Comparison of ENCODE assay signal across 8 cellular contexts in genomic region chr3:120416868-120417267, GRCh38. TPM values are rescaled to one million over a fixed set of nuclear protein-coding genes. Genes with fewer than 3 reads are reported as not detected.
DNase-seq lines count a peak whose midpoint lies in the region; ATAC-seq and TF ChIP-seq lines count a peak whose summit lies in the region.

No MANE protein-coding gene starts in this region.

- H3K36me3 ChIP-seq in brain microvascular endothelial cell (replicated peaks) = peaks cover 26% of the 10 kb centered on the region

- no peaks in the 10 kb centered on the region for H3K9me3 Mint-ChIP-seq in activated naive CD4-positive, alpha-beta T cell treated with anti-CD3 and anti-CD28 coated beads for 36 hours
- no peaks in the 10 kb centered on the region for H3K9me3 Mint-ChIP-seq in nephron

- no peaks in the 10 kb centered on the region for H3K27me3 Mint-ChIP-seq in activated naive CD4-positive, alpha-beta T cell treated with anti-CD3 and anti-CD28 coated beads for 36 hours (ENCODE audit: low read depth)
- H3K27me3 Mint-ChIP-seq in nephron (ENCODE audit: low read depth) = no peaks in the 10 kb centered on the region

- in situ Hi-C loops in brain microvascular endothelial cell (cut with HindIII; ENCODE audit: low pct_ligation_motif_present, low sequenced_read_pairs) = no loop called here

- peak overlapping the region; percentile 32 for H3K27ac Mint-ChIP-seq in activated naive CD4-positive, alpha-beta T cell treated with anti-CD3 and anti-CD28 coated beads for 36 hours
- peak overlapping the region; percentile 95 to 98 (median 96) for H3K27ac Mint-ChIP-seq in nephron

- CTCF ChIA-PET in activated naive CD4-positive, alpha-beta T cell treated with anti-CD3 and anti-CD28 coated beads for 36 hours (lab: Charles Lee) = interaction anchor here (0.5 to 5.1 kb wide), 50 partner anchors 9 to 1091 kb away, joined by 3 to 141 read pairs (median 4); partner anchors contain the start of genes LRRC58 and NDUFB4

- H3K4me3 ChIP-seq in brain microvascular endothelial cell (ENCODE audit: low read depth, low read length) = no peak overlapping the region

- no peak for DNase-seq in activated naive CD4-positive, alpha-beta T cell treated with anti-CD3 and anti-CD28 coated beads for 36 hours
- no peak for DNase-seq in activated naive CD4-positive, alpha-beta T cell (lab: John Stamatoyannopoulos, UW)
- DNase-seq in brain microvascular endothelial cell (no peak), RPMI8226 (no peak), hepatic stellate cell (ENCODE audit: low spot score) (no peak)
- DNase-seq in stimulated activated naive CD4-positive, alpha-beta T cell treated with Interleukin-2 at 50 U/mL for 16 hours (lab: John Stamatoyannopoulos, UW) = no peak

- peak overlapping the region; percentile 74 for H3K4me3 Mint-ChIP-seq in activated naive CD4-positive, alpha-beta T cell treated with anti-CD3 and anti-CD28 coated beads for 36 hours
- peak overlapping the region in 1 of 3 experiments; percentile 68 for H3K4me3 Mint-ChIP-seq in nephron

- ATAC-seq in HG03175 (IDR thresholded peaks at IDR 0.05; ENCODE audit: unreplicated experiment) = peak; percentile 20

- TF ChIP-seq CTCF in brain microvascular endothelial cell (IDR thresholded peaks at IDR 0.05; ENCODE audit: low read depth, low read length, missing control alignments) = no peak
- TF ChIP-seq CTCF in nephron (IDR thresholded peaks at IDR 0.05; ENCODE audit: unreplicated experiment in 3 of 3) = no peak

- peaks cover 8% of the 10 kb centered on the region for H3K4me1 Mint-ChIP-seq in activated naive CD4-positive, alpha-beta T cell treated with anti-CD3 and anti-CD28 coated beads for 36 hours (ENCODE audit: low read depth)
- H3K4me1 Mint-ChIP-seq in nephron = peaks cover 60% of the 10 kb centered on the region

- no peaks in the 10 kb centered on the region for H3K36me3 Mint-ChIP-seq in activated naive CD4-positive, alpha-beta T cell treated with anti-CD3 and anti-CD28 coated beads for 36 hours (ENCODE audit: low read depth)
- peaks cover 29% of the 10 kb centered on the region for H3K36me3 Mint-ChIP-seq in nephron (ENCODE audit: low read depth)

- H3K27ac ChIP-seq in brain microvascular endothelial cell = peak overlapping the region; percentile 31

- H3K27me3 ChIP-seq in brain microvascular endothelial cell (replicated peaks) = no peaks in the 10 kb centered on the region

- intact Hi-C loops in activated naive CD4-positive, alpha-beta T cell treated with anti-CD3 and anti-CD28 coated beads for 36 hours (cut with micrococcal nuclease) = loop anchor here (1.0 to 10.0 kb wide), 10 partner anchors 68 to 1142 kb away; partner anchors contain the start of genes GSK3B, GTF2E1, LRRC58 and NDUFB4

RNA-seq across cellular contexts. Expression of gene FSTL1, which starts 33.9 kb away (rescaled TPM):
- under 1 TPM in 1 of 2 experiments, not detected in 1; 0.40 TPM for total RNA-seq in activated naive CD4-positive, alpha-beta T cell treated with anti-CD3 and anti-CD28 coated beads for 36 hours
